Comparison of ENCODE assay signal across 1 cellular context in genomic region chr11:78202733-78203167, GRCh38.
TF ChIP-seq lines count a peak whose summit lies in the region.

No MANE protein-coding gene starts in this region.

TF ChIP-seq in GM23338, 12 proteins besides CTCF, POLR2A, EP300 and RAD21 (continued from another document):
- TF ChIP-seq, protein P1, sequence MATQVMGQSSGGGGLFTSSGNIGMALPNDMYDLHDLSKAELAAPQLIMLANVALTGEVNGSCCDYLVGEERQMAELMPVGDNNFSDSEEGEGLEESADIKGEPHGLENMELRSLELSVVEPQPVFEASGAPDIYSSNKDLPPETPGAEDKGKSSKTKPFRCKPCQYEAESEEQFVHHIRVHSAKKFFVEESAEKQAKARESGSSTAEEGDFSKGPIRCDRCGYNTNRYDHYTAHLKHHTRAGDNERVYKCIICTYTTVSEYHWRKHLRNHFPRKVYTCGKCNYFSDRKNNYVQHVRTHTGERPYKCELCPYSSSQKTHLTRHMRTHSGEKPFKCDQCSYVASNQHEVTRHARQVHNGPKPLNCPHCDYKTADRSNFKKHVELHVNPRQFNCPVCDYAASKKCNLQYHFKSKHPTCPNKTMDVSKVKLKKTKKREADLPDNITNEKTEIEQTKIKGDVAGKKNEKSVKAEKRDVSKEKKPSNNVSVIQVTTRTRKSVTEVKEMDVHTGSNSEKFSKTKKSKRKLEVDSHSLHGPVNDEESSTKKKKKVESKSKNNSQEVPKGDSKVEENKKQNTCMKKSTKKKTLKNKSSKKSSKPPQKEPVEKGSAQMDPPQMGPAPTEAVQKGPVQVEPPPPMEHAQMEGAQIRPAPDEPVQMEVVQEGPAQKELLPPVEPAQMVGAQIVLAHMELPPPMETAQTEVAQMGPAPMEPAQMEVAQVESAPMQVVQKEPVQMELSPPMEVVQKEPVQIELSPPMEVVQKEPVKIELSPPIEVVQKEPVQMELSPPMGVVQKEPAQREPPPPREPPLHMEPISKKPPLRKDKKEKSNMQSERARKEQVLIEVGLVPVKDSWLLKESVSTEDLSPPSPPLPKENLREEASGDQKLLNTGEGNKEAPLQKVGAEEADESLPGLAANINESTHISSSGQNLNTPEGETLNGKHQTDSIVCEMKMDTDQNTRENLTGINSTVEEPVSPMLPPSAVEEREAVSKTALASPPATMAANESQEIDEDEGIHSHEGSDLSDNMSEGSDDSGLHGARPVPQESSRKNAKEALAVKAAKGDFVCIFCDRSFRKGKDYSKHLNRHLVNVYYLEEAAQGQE (IDR thresholded peaks at IDR 0.05; ENCODE audit: unreplicated experiment), result no peak
- TF ChIP-seq NANOG (IDR thresholded peaks at IDR 0.05; ENCODE audit: borderline replicate concordance), result no peak
- no peak for TF ChIP-seq CREB1 (CRISPR knock-in tag; IDR thresholded peaks at IDR 0.05; ENCODE audit: low read depth)
